24 cellular contexts compared by ENCODE assay signal in genomic region chr1:228259951-228260350, GRCh38. TPM values are rescaled to one million over a fixed set of nuclear protein-coding genes. Genes with fewer than 3 reads are reported as not detected.
DNase-seq lines count a peak whose midpoint lies in the region; ATAC-seq and TF ChIP-seq lines count a peak whose summit lies in the region.
"Had no signal": no experiment of that assay in that cellular context is flagged by ENCODE, and none has a peak within 500 bp of the region (broad histone marks: within the 10 kb centered on the region; RNA-seq: fewer than 3 reads in every experiment).

No MANE protein-coding gene starts in this region.

- CTCF ChIA-PET in PC-9 (lab: Charles Lee), result no interaction called here

- H3K36me3 ChIP-seq in GM23338 (ENCODE audit: insufficient read depth) (0 out of 2 replicates have a peak, but pooled peaks cover under 1% of the 10 kb centered on the region), PC-9 (ENCODE audit: low read depth) (no peaks in the 10 kb centered on the region), left lung (peaks cover 0 to 12% of the 10 kb centered on the region in 2 donors)
- H3K36me3 ChIP-seq: thyroid gland had no signal

- H3K4me3 Mint-ChIP-seq in GM23338, result no peak overlapping the region
- no peak overlapping the region for H3K4me3 Mint-ChIP-seq in activated naive CD8-positive, alpha-beta T cell treated with anti-CD3 and anti-CD28 coated beads, Interleukin-2, amount 50 U/mL, for 24 hours
- H3K4me3 Mint-ChIP-seq in activated T-cell treated with anti-CD3 and anti-CD28 coated beads, Interleukin-2, amount 50 U/mL, for 72 hours, result no peak overlapping the region
- H3K4me3 Mint-ChIP-seq: CD8-positive, alpha-beta T cell; central memory CD8-positive, alpha-beta T cell; naive B cell had no signal

- peaks cover 5% of the 10 kb centered on the region for H3K4me1 Mint-ChIP-seq in GM23338
- no peaks in the 10 kb centered on the region for H3K4me1 Mint-ChIP-seq in activated naive CD8-positive, alpha-beta T cell treated with anti-CD3 and anti-CD28 coated beads, Interleukin-2, amount 50 U/mL, for 24 hours
- H3K4me1 Mint-ChIP-seq in activated T-cell treated with anti-CD3 and anti-CD28 coated beads, Interleukin-2, amount 50 U/mL, for 72 hours (ENCODE audit: low read depth), result no peaks in the 10 kb centered on the region
- H3K4me1 Mint-ChIP-seq: central memory CD8-positive, alpha-beta T cell; naive B cell had no signal

- peaks cover 10% of the 10 kb centered on the region for H3K9me3 Mint-ChIP-seq in GM23338
- peaks cover 13% of the 10 kb centered on the region for H3K9me3 Mint-ChIP-seq in activated naive CD8-positive, alpha-beta T cell treated with anti-CD3 and anti-CD28 coated beads, Interleukin-2, amount 50 U/mL, for 24 hours
- peaks cover 2% of the 10 kb centered on the region in 2 donors for H3K9me3 Mint-ChIP-seq in activated T-cell treated with anti-CD3 and anti-CD28 coated beads, Interleukin-2, amount 50 U/mL, for 72 hours
- H3K9me3 Mint-ChIP-seq: central memory CD8-positive, alpha-beta T cell had no signal

- H3K27ac ChIP-seq in 22Rv1, result no peak overlapping the region
- no peak overlapping the region for H3K27ac ChIP-seq in GM23338 (ENCODE audit: low read depth)
- no peak overlapping the region for H3K27ac ChIP-seq in PC-9
- H3K27ac ChIP-seq in left lung, result no peak overlapping the region
- H3K27ac ChIP-seq: heart left ventricle, parathyroid adenoma, thyroid gland had no signal

- H3K4me2 ChIP-seq in GM23338, result no peak overlapping the region
- H3K4me2 ChIP-seq in PC-9, result no peak overlapping the region

- POLR2A ChIA-PET in PC-9 (lab: Charles Lee; ENCODE audit: unreplicated experiment), result no interaction called here

- H3K27me3 Mint-ChIP-seq in GM23338 (ENCODE audit: insufficient read depth, low read depth, poor library complexity), result peaks cover 9% of the 10 kb centered on the region
- no peaks in the 10 kb centered on the region for H3K27me3 Mint-ChIP-seq in activated naive CD8-positive, alpha-beta T cell treated with anti-CD3 and anti-CD28 coated beads, Interleukin-2, amount 50 U/mL, for 24 hours
- H3K27me3 Mint-ChIP-seq in activated T-cell treated with anti-CD3 and anti-CD28 coated beads, Interleukin-2, amount 50 U/mL, for 72 hours (ENCODE audit: low read depth), result no peaks in the 10 kb centered on the region
- H3K27me3 Mint-ChIP-seq: central memory CD8-positive, alpha-beta T cell; naive B cell had no signal

- ATAC-seq in GM23338 (peak; percentile 83), left lung (no peak), GM18498 (IDR thresholded peaks at IDR 0.05; ENCODE audit: unreplicated experiment) (no peak)
- no peak for ATAC-seq in activated naive CD8-positive, alpha-beta T cell treated with anti-CD3 and anti-CD28 coated beads, Interleukin-2, amount 50 U/mL, for 24 hours
- ATAC-seq in activated T-cell treated with anti-CD3 and anti-CD28 coated beads, Interleukin-2, amount 50 U/mL, for 72 hours (replicated peaks in 1 of 2), result no peak
- ATAC-seq: CD8-positive, alpha-beta T cell had no signal

- H2AFZ ChIP-seq in GM23338 (no peak overlapping the region), PC-9 (no peak overlapping the region)
- H2AFZ ChIP-seq: parathyroid adenoma had no signal

- intact Hi-C loops in PC-9 (cut with micrococcal nuclease; ENCODE audit: unreplicated experiment) (no loop called here), left lung (cut with DNase I) (no loop called here)

- H3K4me3 ChIP-seq in GM23338, result no peak overlapping the region
- no peak overlapping the region for H3K4me3 ChIP-seq in PC-9
- no peak overlapping the region for H3K4me3 ChIP-seq in fibroblast of pulmonary artery (replicated peaks; ENCODE audit: low read depth, low read length)
- H3K4me3 ChIP-seq in left lung, result no peak overlapping the region
- H3K4me3 ChIP-seq: heart left ventricle, thyroid gland had no signal

- H3K9me3 ChIP-seq in PC-9 (ENCODE audit: insufficient read depth, low read depth) (no peaks in the 10 kb centered on the region; the same call in 1 of the 2 replicates), left lung (peaks cover 0 to 15% of the 10 kb centered on the region in 2 donors)
- H3K9me3 ChIP-seq: thyroid gland had no signal

- H4K20me1 ChIP-seq in GM23338 (replicated peaks; ENCODE audit: insufficient read depth) (no peaks in the 10 kb centered on the region; the same call in 1 of the 2 replicates), PC-9 (ENCODE audit: insufficient read depth) (no peaks in the 10 kb centered on the region)

- peaks cover 37% of the 10 kb centered on the region for H3K36me3 Mint-ChIP-seq in GM23338 (ENCODE audit: low read depth)
- peaks cover 18% of the 10 kb centered on the region for H3K36me3 Mint-ChIP-seq in activated naive CD8-positive, alpha-beta T cell treated with anti-CD3 and anti-CD28 coated beads, Interleukin-2, amount 50 U/mL, for 24 hours (ENCODE audit: low read depth)
- peaks cover 6 to 20% of the 10 kb centered on the region in 2 donors for H3K36me3 Mint-ChIP-seq in activated T-cell treated with anti-CD3 and anti-CD28 coated beads, Interleukin-2, amount 50 U/mL, for 72 hours (ENCODE audit: insufficient read depth in 2 of 2)

- H3K27me3 ChIP-seq in GM23338 (ENCODE audit: insufficient read depth), result no peaks in the 10 kb centered on the region
- H3K27me3 ChIP-seq in PC-9 (ENCODE audit: insufficient read depth, low read depth), result no peaks in the 10 kb centered on the region
- no peaks in the 10 kb centered on the region for H3K27me3 ChIP-seq in left lung
- H3K27me3 ChIP-seq: heart left ventricle, thyroid gland had no signal

- H3K9me2 ChIP-seq in GM23338 (ENCODE audit: insufficient read depth), result no peaks in the 10 kb centered on the region
- no peaks in the 10 kb centered on the region for H3K9me2 ChIP-seq in PC-9 (ENCODE audit: insufficient read depth)

- BruUV-seq in PC-9 (replicated peaks; lab: Mats Ljungman, UMichigan), result no TSS peak

- TF ChIP-seq CTCF in 22Rv1 (IDR thresholded peaks at IDR 0.05), result peak; percentile 21
- TF ChIP-seq CTCF in GM23338 (conservative IDR thresholded peaks at IDR 0.05; ENCODE audit: low read depth in 2 of 2), result peak; percentile 55 to 62
- TF ChIP-seq CTCF in PC-9 (conservative IDR thresholded peaks at IDR 0.05), result 0 out of 2 replicates have a peak, but pooled peaks have one; percentile 31
- TF ChIP-seq CTCF in fibroblast of pulmonary artery (IDR thresholded peaks at IDR 0.05; ENCODE audit: low read length, missing control alignments), result peak; percentile 8
- TF ChIP-seq CTCF in left lung (IDR thresholded peaks at IDR 0.05), result no peak

- DNase-seq in GM23338 (ENCODE audit: low spot score) (peak; percentile 57), PC-9 (no peak), fibroblast of pulmonary artery (ENCODE audit: low read depth) (no peak), left lung (no peak)
- no peak for DNase-seq in activated naive CD8-positive, alpha-beta T cell treated with anti-CD3 and anti-CD28 coated beads, Interleukin-2, amount 50 U/mL, for 24 hours
- DNase-seq in activated T-cell treated with anti-CD3 and anti-CD28 coated beads, Interleukin-2, amount 50 U/mL, for 72 hours, result no peak
- DNase-seq: activated CD4-positive, alpha-beta T cell treated with anti-CD3 and anti-CD28 coated beads, Interleukin-2, amount 50 U/mL, for 4 hours; amygdala; CD8-positive, alpha-beta T cell; DND-41; effector CD4-positive, alpha-beta T cell; GOT3; heart left ventricle; naive B cell; NCI-H2029; NCI-H446 treated with DMSO at 0.1 percent for 48 hours; SHP77; stimulated activated naive CD4-positive, alpha-beta T cell treated with Interleukin-2 at 50 U/mL for 16 hours; T-helper 1 cell; thyroid gland had no signal

- H3F3A ChIP-seq in GM23338 (replicated peaks; ENCODE audit: low read depth) (no peaks in the 10 kb centered on the region), PC-9 (ENCODE audit: insufficient read depth, low read depth) (no peaks in the 10 kb centered on the region)

- H3K4me1 ChIP-seq in GM23338 (ENCODE audit: insufficient read depth), result no peaks in the 10 kb centered on the region
- H3K4me1 ChIP-seq in PC-9 (replicated peaks; ENCODE audit: insufficient read depth), result no peaks in the 10 kb centered on the region
- H3K4me1 ChIP-seq in left lung, result no peaks in the 10 kb centered on the region
- H3K4me1 ChIP-seq: parathyroid adenoma, thyroid gland had no signal

- H3K79me2 ChIP-seq in GM23338 (replicated peaks; ENCODE audit: insufficient read depth), result no peaks in the 10 kb centered on the region
- H3K79me2 ChIP-seq in PC-9 (ENCODE audit: low read depth), result no peaks in the 10 kb centered on the region
- H3K79me2 ChIP-seq: parathyroid adenoma had no signal

- H3K27ac Mint-ChIP-seq in GM23338, result no peak overlapping the region
- H3K27ac Mint-ChIP-seq in activated naive CD8-positive, alpha-beta T cell treated with anti-CD3 and anti-CD28 coated beads, Interleukin-2, amount 50 U/mL, for 24 hours, result no peak overlapping the region
- H3K27ac Mint-ChIP-seq in activated T-cell treated with anti-CD3 and anti-CD28 coated beads, Interleukin-2, amount 50 U/mL, for 72 hours, result no peak overlapping the region
- H3K27ac Mint-ChIP-seq: CD8-positive, alpha-beta T cell had no signal

TF ChIP-seq in GM23338, 12 proteins besides CTCF, POLR2A, EP300 and RAD21 (continues in another document):
- no peak for TF ChIP-seq JUNB (IDR thresholded peaks at IDR 0.05; ENCODE audit: unreplicated experiment)
- no peak for TF ChIP-seq ZNF114 (CRISPR knock-in tag; IDR thresholded peaks at IDR 0.05)
- TF ChIP-seq EZH2phosphoT487 (IDR thresholded peaks at IDR 0.05; ENCODE audit: unreplicated experiment), result no peak

RNA-seq across cellular contexts. Expression of gene OBSCN, which starts 52.1 kb away (rescaled TPM):
- 21.5 and 38.5 TPM in 2 replicates for total RNA-seq in GM23338 (2014; rRNA removed; shearing (Covaris generic))
- polyA plus RNA-seq in GM23338 (2016; fragmentation: Nextera tagmentation; extraction: Ambion mirVana), result 8.4 and 9.6 TPM in 2 replicates
- total RNA-seq in PC-9 (2021), result 62.9 and 91.7 TPM in 2 replicates
- 10 to 100 TPM; 20.3 to 21.2 TPM for total RNA-seq in left lung
- 10 to 100 TPM; 25.0 to 27.7 TPM for total RNA-seq in activated T-cell treated with anti-CD3 and anti-CD28 coated beads, Interleukin-2, amount 50 U/mL, for 72 hours

Comparison
In these comparisons a context has a peak if more than half of its experiments do, and no peak if none do; other contexts are left out.
1. CTCF ChIP-seq: peak in 22Rv1 (single experiment), GM23338 (2 of 2), PC-9 (single experiment) and fibroblast of pulmonary artery (single experiment); none in left lung (0 of 2).